ENCODE assay signal across 1 cellular context in genomic region chr10:11810313-11810766, GRCh38.
TF ChIP-seq lines count a peak whose summit lies in the region.

No MANE protein-coding gene starts in this region.

TF ChIP-seq in IMR-90, 13 proteins besides CTCF, POLR2A, EP300 and RAD21:
- TF ChIP-seq SMC3 (IDR thresholded peaks at IDR 0.05; ENCODE audit: low read depth, low read length) (no peak), FOS (IDR thresholded peaks at IDR 0.05; ENCODE audit: low read depth, low read length) (no peak), NFE2L2 (IDR thresholded peaks at IDR 0.05; ENCODE audit: low read depth, low read length) (no peak)
